ENCODE assay signal across 1 cellular context in the genomic region with DNA sequence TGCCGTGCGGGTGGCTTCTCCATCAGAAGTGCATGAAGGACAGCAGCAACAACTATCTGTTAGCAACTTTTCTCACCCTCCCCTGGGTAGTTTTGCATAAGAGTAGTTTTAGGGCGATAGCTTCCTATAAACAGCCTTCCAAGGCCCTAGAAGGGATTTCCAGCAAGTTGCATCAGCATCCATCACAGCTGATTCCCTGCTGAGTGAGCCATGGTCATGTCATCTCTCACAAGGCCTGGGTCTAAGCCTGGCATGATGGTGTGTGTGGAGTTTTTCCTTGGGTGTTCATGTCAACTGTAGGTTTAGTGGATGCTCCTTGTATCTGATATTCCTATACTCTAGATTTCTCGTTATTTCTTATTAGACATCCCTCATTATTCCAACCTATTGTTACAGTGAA.
TF ChIP-seq lines count a peak whose summit lies in the region.

No MANE protein-coding gene starts in this region.

TF ChIP-seq in K562, 482 proteins besides CTCF, POLR2A, EP300 and RAD21 (continued from another document):
- TF ChIP-seq CREB3L1 (IDR thresholded peaks at IDR 0.05; ENCODE audit: borderline replicate concordance, low read depth): no peak
- no peak for TF ChIP-seq NFE2L1 (tag; IDR thresholded peaks at IDR 0.05; ENCODE audit: borderline replicate concordance, low read depth)
- peak; percentile 74; the same call in 1 of the 2 replicates for TF ChIP-seq ZNF589 (CRISPR knock-in tag; IDR thresholded peaks at IDR 0.05; ENCODE audit: low read depth)
- TF ChIP-seq, protein P1, sequence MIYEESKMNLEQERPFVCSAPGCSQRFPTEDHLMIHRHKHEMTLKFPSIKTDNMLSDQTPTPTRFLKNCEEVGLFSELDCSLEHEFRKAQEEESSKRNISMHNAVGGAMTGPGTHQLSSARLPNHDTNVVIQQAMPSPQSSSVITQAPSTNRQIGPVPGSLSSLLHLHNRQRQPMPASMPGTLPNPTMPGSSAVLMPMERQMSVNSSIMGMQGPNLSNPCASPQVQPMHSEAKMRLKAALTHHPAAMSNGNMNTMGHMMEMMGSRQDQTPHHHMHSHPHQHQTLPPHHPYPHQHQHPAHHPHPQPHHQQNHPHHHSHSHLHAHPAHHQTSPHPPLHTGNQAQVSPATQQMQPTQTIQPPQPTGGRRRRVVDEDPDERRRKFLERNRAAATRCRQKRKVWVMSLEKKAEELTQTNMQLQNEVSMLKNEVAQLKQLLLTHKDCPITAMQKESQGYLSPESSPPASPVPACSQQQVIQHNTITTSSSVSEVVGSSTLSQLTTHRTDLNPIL (CRISPR knock-in tag; IDR thresholded peaks at IDR 0.05): no peak
- TF ChIP-seq THRAP3 (IDR thresholded peaks at IDR 0.05; ENCODE audit: borderline replicate concordance): no peak
- TF ChIP-seq ZNF143 (CRISPR knock-in tag; IDR thresholded peaks at IDR 0.05): no peak
- TF ChIP-seq, protein P2, sequence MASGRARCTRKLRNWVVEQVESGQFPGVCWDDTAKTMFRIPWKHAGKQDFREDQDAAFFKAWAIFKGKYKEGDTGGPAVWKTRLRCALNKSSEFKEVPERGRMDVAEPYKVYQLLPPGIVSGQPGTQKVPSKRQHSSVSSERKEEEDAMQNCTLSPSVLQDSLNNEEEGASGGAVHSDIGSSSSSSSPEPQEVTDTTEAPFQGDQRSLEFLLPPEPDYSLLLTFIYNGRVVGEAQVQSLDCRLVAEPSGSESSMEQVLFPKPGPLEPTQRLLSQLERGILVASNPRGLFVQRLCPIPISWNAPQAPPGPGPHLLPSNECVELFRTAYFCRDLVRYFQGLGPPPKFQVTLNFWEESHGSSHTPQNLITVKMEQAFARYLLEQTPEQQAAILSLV (tag; IDR thresholded peaks at IDR 0.05): no peak
- no peak for TF ChIP-seq SLC30A9 (CRISPR knock-in tag; IDR thresholded peaks at IDR 0.05)
- TF ChIP-seq IRF2 (CRISPR knock-in tag; IDR thresholded peaks at IDR 0.05): no peak
- TF ChIP-seq, protein P3, sequence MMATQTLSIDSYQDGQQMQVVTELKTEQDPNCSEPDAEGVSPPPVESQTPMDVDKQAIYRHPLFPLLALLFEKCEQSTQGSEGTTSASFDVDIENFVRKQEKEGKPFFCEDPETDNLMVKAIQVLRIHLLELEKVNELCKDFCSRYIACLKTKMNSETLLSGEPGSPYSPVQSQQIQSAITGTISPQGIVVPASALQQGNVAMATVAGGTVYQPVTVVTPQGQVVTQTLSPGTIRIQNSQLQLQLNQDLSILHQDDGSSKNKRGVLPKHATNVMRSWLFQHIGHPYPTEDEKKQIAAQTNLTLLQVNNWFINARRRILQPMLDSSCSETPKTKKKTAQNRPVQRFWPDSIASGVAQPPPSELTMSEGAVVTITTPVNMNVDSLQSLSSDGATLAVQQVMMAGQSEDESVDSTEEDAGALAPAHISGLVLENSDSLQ (IDR thresholded peaks at IDR 0.05): no peak
- peak; percentile 89 for TF ChIP-seq ZNF175 (CRISPR knock-in tag; IDR thresholded peaks at IDR 0.05; ENCODE audit: low read depth)
- TF ChIP-seq, protein P4, sequence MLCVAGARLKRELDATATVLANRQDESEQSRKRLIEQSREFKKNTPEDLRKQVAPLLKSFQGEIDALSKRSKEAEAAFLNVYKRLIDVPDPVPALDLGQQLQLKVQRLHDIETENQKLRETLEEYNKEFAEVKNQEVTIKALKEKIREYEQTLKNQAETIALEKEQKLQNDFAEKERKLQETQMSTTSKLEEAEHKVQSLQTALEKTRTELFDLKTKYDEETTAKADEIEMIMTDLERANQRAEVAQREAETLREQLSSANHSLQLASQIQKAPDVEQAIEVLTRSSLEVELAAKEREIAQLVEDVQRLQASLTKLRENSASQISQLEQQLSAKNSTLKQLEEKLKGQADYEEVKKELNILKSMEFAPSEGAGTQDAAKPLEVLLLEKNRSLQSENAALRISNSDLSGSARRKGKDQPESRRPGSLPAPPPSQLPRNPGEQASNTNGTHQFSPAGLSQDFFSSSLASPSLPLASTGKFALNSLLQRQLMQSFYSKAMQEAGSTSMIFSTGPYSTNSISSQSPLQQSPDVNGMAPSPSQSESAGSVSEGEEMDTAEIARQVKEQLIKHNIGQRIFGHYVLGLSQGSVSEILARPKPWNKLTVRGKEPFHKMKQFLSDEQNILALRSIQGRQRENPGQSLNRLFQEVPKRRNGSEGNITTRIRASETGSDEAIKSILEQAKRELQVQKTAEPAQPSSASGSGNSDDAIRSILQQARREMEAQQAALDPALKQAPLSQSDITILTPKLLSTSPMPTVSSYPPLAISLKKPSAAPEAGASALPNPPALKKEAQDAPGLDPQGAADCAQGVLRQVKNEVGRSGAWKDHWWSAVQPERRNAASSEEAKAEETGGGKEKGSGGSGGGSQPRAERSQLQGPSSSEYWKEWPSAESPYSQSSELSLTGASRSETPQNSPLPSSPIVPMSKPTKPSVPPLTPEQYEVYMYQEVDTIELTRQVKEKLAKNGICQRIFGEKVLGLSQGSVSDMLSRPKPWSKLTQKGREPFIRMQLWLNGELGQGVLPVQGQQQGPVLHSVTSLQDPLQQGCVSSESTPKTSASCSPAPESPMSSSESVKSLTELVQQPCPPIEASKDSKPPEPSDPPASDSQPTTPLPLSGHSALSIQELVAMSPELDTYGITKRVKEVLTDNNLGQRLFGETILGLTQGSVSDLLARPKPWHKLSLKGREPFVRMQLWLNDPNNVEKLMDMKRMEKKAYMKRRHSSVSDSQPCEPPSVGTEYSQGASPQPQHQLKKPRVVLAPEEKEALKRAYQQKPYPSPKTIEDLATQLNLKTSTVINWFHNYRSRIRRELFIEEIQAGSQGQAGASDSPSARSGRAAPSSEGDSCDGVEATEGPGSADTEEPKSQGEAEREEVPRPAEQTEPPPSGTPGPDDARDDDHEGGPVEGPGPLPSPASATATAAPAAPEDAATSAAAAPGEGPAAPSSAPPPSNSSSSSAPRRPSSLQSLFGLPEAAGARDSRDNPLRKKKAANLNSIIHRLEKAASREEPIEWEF (CRISPR knock-in tag; IDR thresholded peaks at IDR 0.05): no peak
- 0 out of 2 replicates have a peak, but pooled peaks have one; percentile 50 for TF ChIP-seq ZNF644 (tag; IDR thresholded peaks at IDR 0.05; ENCODE audit: low read depth)
- TF ChIP-seq BRCA1 (IDR thresholded peaks at IDR 0.05): no peak
- TF ChIP-seq BRCA1 (CRISPR knock-in tag; IDR thresholded peaks at IDR 0.05): no peak
- 0 out of 2 replicates have a peak, but pooled peaks have one; percentile 43 for TF ChIP-seq SMAD3 (CRISPR knock-in tag; conservative IDR thresholded peaks at IDR 0.05)
- TF ChIP-seq DACH1 (IDR thresholded peaks at IDR 0.05; ENCODE audit: partially characterized antibody): no peak
- TF ChIP-seq TOE1 (IDR thresholded peaks at IDR 0.05; ENCODE audit: borderline replicate concordance): no peak
- no peak for TF ChIP-seq TOE1 (CRISPR knock-in tag; IDR thresholded peaks at IDR 0.05; ENCODE audit: borderline replicate concordance, low read depth)
- peak; percentile 88; the same call in 1 of the 2 replicates for TF ChIP-seq DMBX1 (CRISPR knock-in tag; IDR thresholded peaks at IDR 0.05; ENCODE audit: borderline replicate concordance)
- peak; percentile 55; the same call in 1 of the 2 replicates for TF ChIP-seq SMAD4 (CRISPR knock-in tag; conservative IDR thresholded peaks at IDR 0.05)
- TF ChIP-seq NR2C1 (IDR thresholded peaks at IDR 0.05): no peak
- TF ChIP-seq NR2C1 (tag; IDR thresholded peaks at IDR 0.05): peak; percentile 36; the same call in 1 of the 2 replicates
- TF ChIP-seq IFI16 (CRISPR knock-in tag; IDR thresholded peaks at IDR 0.05): no peak
- TF ChIP-seq ZEB2 (IDR thresholded peaks at IDR 0.05): no peak
- no peak for TF ChIP-seq E2F1 (CRISPR knock-in tag; IDR thresholded peaks at IDR 0.05)
